1 cellular context compared by ENCODE assay signal in genomic region chr11:67586568-67587250, GRCh38.
A peak's percentile ranks its signal among the peaks of the same experiment; 100 is the strongest.
TF ChIP-seq lines count a peak whose summit lies in the region.

No MANE protein-coding gene starts in this region.

TF ChIP-seq in K562, 482 proteins besides CTCF, POLR2A, EP300 and RAD21:
- TF ChIP-seq ATF4 (CRISPR knock-in tag; IDR thresholded peaks at IDR 0.05): 0 out of 2 replicates have a peak, but pooled peaks have one; percentile 4
- no peak for TF ChIP-seq HBP1 (CRISPR knock-in tag; IDR thresholded peaks at IDR 0.05)
- no peak for TF ChIP-seq RNF219 (CRISPR knock-in tag; IDR thresholded peaks at IDR 0.05)
- peak; percentile 49; the same call in 1 of the 2 replicates for TF ChIP-seq SUPT5H (IDR thresholded peaks at IDR 0.05)
- TF ChIP-seq GATA2 (CRISPR knock-in tag; IDR thresholded peaks at IDR 0.05): no peak
- TF ChIP-seq MAX (CRISPR knock-in tag; IDR thresholded peaks at IDR 0.05): no peak
- TF ChIP-seq ZBTB43 (CRISPR knock-in tag; IDR thresholded peaks at IDR 0.05): no peak
- TF ChIP-seq MAFF (IDR thresholded peaks at IDR 0.05; ENCODE audit: low read length): no peak
- no peak for TF ChIP-seq CXXC5 (CRISPR knock-in tag; IDR thresholded peaks at IDR 0.05)
- no peak for TF ChIP-seq MAZ (CRISPR knock-in tag; conservative IDR thresholded peaks at IDR 0.05 in 1 of 2, IDR thresholded peaks at IDR 0.05 in 1 of 2)
- TF ChIP-seq BRCA1 (IDR thresholded peaks at IDR 0.05): no peak
- no peak for TF ChIP-seq BRCA1 (CRISPR knock-in tag; IDR thresholded peaks at IDR 0.05)
